In genomic region chr15:51085764-51086163, GRCh38 we compare ENCODE assay signal across 24 cellular contexts. TPM values are rescaled to one million over a fixed set of nuclear protein-coding genes. Genes with fewer than 3 reads are reported as not detected.
DNase-seq lines count a peak whose midpoint lies in the region; ATAC-seq and TF ChIP-seq lines count a peak whose summit lies in the region.
"Had no signal": no experiment of that assay in that cellular context is flagged by ENCODE, and none has a peak within 500 bp of the region (broad histone marks: within the 10 kb centered on the region; RNA-seq: fewer than 3 reads in every experiment).

No MANE protein-coding gene starts in this region.

- POLR2A ChIA-PET in IMR-90 (lab: Charles Lee; ENCODE audit: unreplicated experiment) (no interaction called here), WTC11 (lab: Charles Lee) (interaction anchor here (1.2 kb wide), 1 partner anchor 8 kb away, joined by 3 read pairs; no protein-coding TSS in a partner anchor)

- WGBS in IMR-90 (ENCODE audit: extremely low coverage in 2 of 2, insufficient read length in 1 of 2), 2 experiments: no CpG with 5 or more reads among the region's 1 CpG
- WGBS in esophagus muscularis mucosa: 87% methylated on average over 1 of the region's 1 CpG

- H3K9me3 ChIP-seq in IMR-90 (ENCODE audit: control insufficient read depth, insufficient read depth, low read length) (no peaks in the 10 kb centered on the region), esophagus muscularis mucosa (no peaks in the 10 kb centered on the region)

- H2BK5ac ChIP-seq in IMR-90 (ENCODE audit: low read depth, low read length, poor library complexity, severe bottlenecking): no peak overlapping the region

- H3K4me2 ChIP-seq in IMR-90 (ENCODE audit: low read depth, low read length): no peak overlapping the region
- H3K4me2 ChIP-seq: PC-9 had no signal

- no peak overlapping the region for H2BK15ac ChIP-seq in IMR-90 (ENCODE audit: low read depth, low read length)

- H3K36me3 ChIP-seq in IMR-90 (ENCODE audit: control insufficient read depth, insufficient read depth, low read length): no peaks in the 10 kb centered on the region
- H3K36me3 ChIP-seq in esophagus muscularis mucosa: no peaks in the 10 kb centered on the region

- H3K9ac ChIP-seq in IMR-90 (ENCODE audit: low read depth, low read length): no peak overlapping the region

- H3K9me3 Mint-ChIP-seq in WTC11: no peaks in the 10 kb centered on the region

- no peak overlapping the region for H3K27ac Mint-ChIP-seq in WTC11
- H3K27ac Mint-ChIP-seq: CD4-positive, CD25-positive, alpha-beta regulatory T cell had no signal

- dilution Hi-C loops in IMR-90 (cut with HindIII; ENCODE audit: low sequenced_read_pairs, unreplicated experiment): no loop called here

- no TSS peak for BruUV-seq in IMR-90 (replicated peaks; lab: Mats Ljungman, UMichigan)

- H3K4me1 ChIP-seq in IMR-90 (ENCODE audit: control insufficient read depth, insufficient read depth, low read length) (peaks cover 2% of the 10 kb centered on the region; the same call in 1 of the 2 replicates), esophagus muscularis mucosa (peaks cover 0 to 73% (median 47%) of the 10 kb centered on the region in 4 donors)

- peaks cover 16% of the 10 kb centered on the region for H3K27me3 Mint-ChIP-seq in WTC11 (ENCODE audit: low read depth)

- peaks cover 4% of the 10 kb centered on the region; the same call in 1 of the 2 replicates for H3K36me3 Mint-ChIP-seq in WTC11
- H3K36me3 Mint-ChIP-seq: CD4-positive, CD25-positive, alpha-beta regulatory T cell had no signal

- no peak overlapping the region for H2AFZ ChIP-seq in IMR-90 (replicated peaks; ENCODE audit: low read length, poor library complexity)
- H2AFZ ChIP-seq: PC-9 had no signal

- H2AK9ac ChIP-seq in IMR-90 (replicated peaks; ENCODE audit: low read depth, low read length, poor library complexity): no peak overlapping the region

- H3K4me3 ChIP-seq in IMR-90 (ENCODE audit: insufficient read depth, low read depth, low read length) (no peak overlapping the region), cardiac fibroblast (replicated peaks in 1 of 2; ENCODE audit: low read depth in 2 of 2, low read length in 2 of 2) (no peak overlapping the region), esophagus muscularis mucosa (no peak overlapping the region)
- H3K4me3 ChIP-seq: PC-9 had no signal

- H3K18ac ChIP-seq in IMR-90 (ENCODE audit: low read depth, low read length): no peak overlapping the region

- no peak for ATAC-seq in IMR-90 (ENCODE audit: low read depth)
- ATAC-seq in WTC11: no peak
- no peak for ATAC-seq in HG02571 (IDR thresholded peaks at IDR 0.05; ENCODE audit: unreplicated experiment)
- ATAC-seq: HepG2 had no signal

- peaks cover 20% of the 10 kb centered on the region for H3K27me3 ChIP-seq in IMR-90 (ENCODE audit: control insufficient read depth, insufficient read depth, low read length)
- H3K27me3 ChIP-seq in esophagus muscularis mucosa: no peaks in the 10 kb centered on the region

- H3K4me3 Mint-ChIP-seq in WTC11: no peak overlapping the region
- H3K4me3 Mint-ChIP-seq: CD4-positive, CD25-positive, alpha-beta regulatory T cell had no signal

- no peaks in the 10 kb centered on the region for H4K20me1 ChIP-seq in IMR-90 (ENCODE audit: insufficient read depth, low read length)

- peak; percentile 24 for DNase-seq in IMR-90
- peak; percentile 31 to 53 for DNase-seq in cardiac fibroblast (ENCODE audit: low read depth in 2 of 2)
- DNase-seq in esophagus muscularis mucosa (ENCODE audit: extremely low spot score): no peak
- peak; percentile 9 for DNase-seq in renal cortical epithelial cell (ENCODE audit: low read depth)
- DNase-seq in NCI-H2081 treated with DMSO at 0.1 percent for 48 hours (lab: John Stamatoyannopoulos, UW): no peak
- DNase-seq in WTC11 (ENCODE audit: low spot score): no peak
- no peak for DNase-seq in hippocampal formation (lab: John Stamatoyannopoulos, UW)
- DNase-seq: CD4-positive, CD25-positive, alpha-beta regulatory T cell; DMS79 treated with DMSO at 0.1 percent for 48 hours; GOT3; HCEC 1CT; KG1; NCI-H1092 treated with DMSO at 0.1 percent for 48 hours; NCI-H1436 treated with DMSO at 0.1 percent for 48 hours; NCI-H2029; NCI-H226; NCI-H510A treated with DMSO at 0.1 percent for 48 hours; NCI-H748 treated with DMSO at 0.1 percent for 48 hours; PC-9; SHP77 treated with DMSO at 0.1 percent for 48 hours had no signal

- no peak overlapping the region for H4K5ac ChIP-seq in IMR-90 (ENCODE audit: low read depth, low read length)

- no peaks in the 10 kb centered on the region for H3K79me1 ChIP-seq in IMR-90 (ENCODE audit: low read depth in 1 of 2, low read length in 2 of 2)

- peak overlapping the region; percentile 1; the same call in 1 of the 2 replicates for H3K14ac ChIP-seq in IMR-90 (replicated peaks; ENCODE audit: low read depth, low read length)

- no peaks in the 10 kb centered on the region for H3K9me1 ChIP-seq in IMR-90 (ENCODE audit: insufficient read depth, low read length)

- intact Hi-C loops in IMR-90 (cut with micrococcal nuclease) (no loop called here), esophagus muscularis mucosa (cut with DNase I) (no loop called here)

- no peak overlapping the region for H4K91ac ChIP-seq in IMR-90 (ENCODE audit: insufficient read depth, low read depth, low read length)

- no peak overlapping the region for H3K23ac ChIP-seq in IMR-90 (ENCODE audit: low read depth, low read length)

- no peak for TF ChIP-seq POLR2A in IMR-90 (IDR thresholded peaks at IDR 0.05; ENCODE audit: low read depth, low read length)
- TF ChIP-seq POLR2A in esophagus muscularis mucosa (IDR thresholded peaks at IDR 0.05; ENCODE audit: low read depth): no peak

- no peak overlapping the region for H2AK5ac ChIP-seq in IMR-90 (ENCODE audit: low read depth, low read length)

- H2BK120ac ChIP-seq in IMR-90 (ENCODE audit: low read depth, low read length): no peak overlapping the region

- in situ Hi-C loops in IMR-90 (cut with MboI; ENCODE audit: low sequenced_read_pairs): no loop called here

- H3K56ac ChIP-seq in IMR-90 (ENCODE audit: extremely low read depth, insufficient read depth, low read length): no peak overlapping the region

- no peak for TF ChIP-seq EP300 in esophagus muscularis mucosa (IDR thresholded peaks at IDR 0.05)

- H2BK20ac ChIP-seq in IMR-90 (ENCODE audit: low read depth, low read length): no peak overlapping the region

- CTCF ChIA-PET in IMR-90 (lab: Yijun Ruan, JAX): interaction anchor here (1.0 kb wide), 1 partner anchor 43 kb away, joined by 4 read pairs; no protein-coding TSS in a partner anchor
- CTCF ChIA-PET in WTC11 (lab: Charles Lee): interaction anchor here (0.6 kb wide), 1 partner anchor 11 kb away, joined by 4 read pairs; no protein-coding TSS in a partner anchor

- no peak for TF ChIP-seq CTCF in IMR-90 (conservative IDR thresholded peaks at IDR 0.05; ENCODE audit: low read depth, low read length)
- no peak for TF ChIP-seq CTCF in cardiac fibroblast (IDR thresholded peaks at IDR 0.05; ENCODE audit: low read depth, low read length)
- TF ChIP-seq CTCF in esophagus muscularis mucosa (IDR thresholded peaks at IDR 0.05): no peak
- no peak for TF ChIP-seq CTCF in WTC11 (IDR thresholded peaks at IDR 0.05)

- no peak overlapping the region for H4K8ac ChIP-seq in IMR-90 (ENCODE audit: low read depth in 2 of 2, low read length in 2 of 2)

- H3K4me1 Mint-ChIP-seq in WTC11: peaks cover 44% of the 10 kb centered on the region
- H3K4me1 Mint-ChIP-seq: CD4-positive, CD25-positive, alpha-beta regulatory T cell had no signal

- no peak for TF ChIP-seq RAD21 in IMR-90 (IDR thresholded peaks at IDR 0.05; ENCODE audit: low read length)

- H3K27ac ChIP-seq in IMR-90 (ENCODE audit: insufficient read depth, low read length): no peak overlapping the region
- H3K27ac ChIP-seq in esophagus muscularis mucosa (replicated peaks in 1 of 4): peak overlapping the region; percentile 21 to 51 (median 28)
- H3K27ac ChIP-seq: HL-60, PC-9, RWPE1 had no signal

- no peak overlapping the region for H3K4ac ChIP-seq in IMR-90 (ENCODE audit: low read depth, low read length)

TF ChIP-seq in IMR-90, 13 proteins besides CTCF, POLR2A, EP300 and RAD21:
- no peak for TF ChIP-seq RCOR1 (IDR thresholded peaks at IDR 0.05; ENCODE audit: insufficient replicate concordance, low read length)
- TF ChIP-seq CHD1 (IDR thresholded peaks at IDR 0.05; ENCODE audit: low read depth, low read length): no peak
- no peak for TF ChIP-seq NFE2L2 (IDR thresholded peaks at IDR 0.05; ENCODE audit: low read depth, low read length)
- TF ChIP-seq BHLHE40 (IDR thresholded peaks at IDR 0.05; ENCODE audit: low read depth, low read length): no peak

TF ChIP-seq in WTC11, 78 proteins besides CTCF, POLR2A, EP300 and RAD21 (continues in another document):
- TF ChIP-seq TCF7 (CRISPR knock-in tag; IDR thresholded peaks at IDR 0.05; ENCODE audit: low read depth) (no peak), USF2 (CRISPR knock-in tag; IDR thresholded peaks at IDR 0.05) (no peak), RORB (CRISPR knock-in tag; IDR thresholded peaks at IDR 0.05) (no peak), E2F5 (CRISPR knock-in tag; IDR thresholded peaks at IDR 0.05) (no peak), NR3C1 (CRISPR knock-in tag; conservative IDR thresholded peaks at IDR 0.05; ENCODE audit: low read depth) (no peak), ZMAT4 (CRISPR knock-in tag; IDR thresholded peaks at IDR 0.05) (no peak)

RNA-seq across cellular contexts. Expression of gene TNFAIP8L3, which starts 8.9 kb away (rescaled TPM):
- total RNA-seq in IMR-90 (2012; rRNA removed) (0.83 and 0.90 TPM in 2 replicates), esophagus muscularis mucosa (10 to 100 TPM; 13.4 to 26.4 (median 15.6) TPM), renal cortical epithelial cell (0.35 and 0.40 TPM in 2 replicates), WTC11 (2021) (0.25 to 0.39 TPM (median 0.34 TPM) in 3 replicates)
- 0.09 and 0.29 TPM in 2 replicates for polyA plus RNA-seq in IMR-90 (2012; rRNA removed)
- polyA plus RNA-seq in IMR-90 (2012; cell fraction: cytosol; rRNA removed): 0.10 and 0.39 TPM in 2 replicates
- polyA plus RNA-seq in IMR-90 (2012; cell fraction: nucleus; rRNA removed; ENCODE audit: low replicate concordance): 0.07 TPM in 1 of 2 replicates, not detected in the other
- total RNA-seq: CD4-positive, CD25-positive, alpha-beta regulatory T cell had no signal
- polyA plus RNA-seq: CD4-positive, CD25-positive, alpha-beta regulatory T cell had no signal

Comparison
In these comparisons a context has a peak if more than half of its experiments do, and no peak if none do; other contexts are left out.
1. DNase-seq: peak in IMR-90 (single experiment), cardiac fibroblast (2 of 2) and renal cortical epithelial cell (single experiment); none in esophagus muscularis mucosa (single experiment), NCI-H2081 treated with DMSO at 0.1 percent for 48 hours (single experiment), WTC11 (single experiment) and hippocampal formation (0 of 2).